9 cellular contexts compared by ENCODE assay signal in the genomic region with DNA sequence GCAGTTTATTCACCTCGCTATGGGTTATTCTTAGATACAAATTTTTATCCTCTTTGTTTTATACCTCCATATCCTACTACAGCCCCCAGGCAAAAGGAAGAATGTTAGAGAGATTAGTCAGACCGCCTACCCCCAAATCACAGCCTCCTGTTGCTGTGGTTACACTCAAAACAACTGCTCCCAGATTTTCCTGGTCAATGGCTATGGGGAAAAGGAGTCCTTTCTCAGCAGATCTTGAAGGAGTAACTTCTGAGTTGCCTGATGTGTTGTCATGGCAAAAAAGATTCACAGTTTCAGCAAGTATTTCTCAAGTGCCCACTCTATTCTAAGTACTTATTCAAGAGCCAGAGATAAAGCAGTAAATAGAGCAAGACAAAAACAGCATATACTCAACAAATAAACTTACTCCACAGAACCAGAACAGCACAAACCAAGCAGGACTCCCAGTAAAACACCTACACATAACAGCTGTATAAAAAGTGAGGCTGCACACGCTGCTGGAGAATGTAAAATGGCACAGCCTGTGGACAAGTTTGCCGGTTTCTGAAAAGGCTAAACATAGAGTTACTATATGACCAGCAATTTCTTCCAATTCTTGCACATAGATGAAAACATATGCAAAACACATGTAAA.
DNase-seq lines count a peak whose midpoint lies in the region; ATAC-seq and TF ChIP-seq lines count a peak whose summit lies in the region.
"Had no signal": no experiment of that assay in that cellular context is flagged by ENCODE, and none has a peak within 500 bp of the region (broad histone marks: within the 10 kb centered on the region; RNA-seq: fewer than 3 reads in every experiment).

No MANE protein-coding gene starts in this region.

- H3K27me3 ChIP-seq in cardiac muscle cell (peaks cover 14% of the 10 kb centered on the region), right atrium auricular region (no peaks in the 10 kb centered on the region), upper lobe of left lung (no peaks in the 10 kb centered on the region)
- H3K27me3 ChIP-seq: BLaER1 treated with 17β-estradiol and CSF1 and Interleukin-3, amounts not matched to agents 10 nM and 100 nM had no signal

- H3K36me3 ChIP-seq in cardiac muscle cell: peaks cover 19% of the 10 kb centered on the region
- peaks cover 25% of the 10 kb centered on the region for H3K36me3 ChIP-seq in right atrium auricular region
- peaks cover 3 to 34% (median 13%) of the 10 kb centered on the region in 4 donors for H3K36me3 ChIP-seq in upper lobe of left lung

- CTCF ChIA-PET in HEK293T (lab: Yijun Ruan, JAX): no interaction called here

- 60 to 63% methylated on average over 4 of the region's 4 CpGs for WGBS in upper lobe of left lung, 2 donors

- H3K4me3 ChIP-seq in cardiac muscle cell (no peak overlapping the region), right atrium auricular region (no peak overlapping the region), astrocyte of the cerebellum (ENCODE audit: low read depth, low read length) (no peak overlapping the region), upper lobe of left lung (no peak overlapping the region)
- H3K4me3 ChIP-seq: BLaER1 treated with 17β-estradiol and CSF1 and Interleukin-3, amounts not matched to agents 10 nM and 100 nM had no signal

- no peak for TF ChIP-seq EP300 in upper lobe of left lung (IDR thresholded peaks at IDR 0.05)

- POLR2A ChIA-PET in HEK293T (lab: Yijun Ruan, JAX): no interaction called here

- TF ChIP-seq POLR2A in upper lobe of left lung (IDR thresholded peaks at IDR 0.05): no peak

- in situ Hi-C loops in astrocyte of the cerebellum (cut with HindIII; ENCODE audit: low sequenced_read_pairs): no loop called here

- DNase-seq in cardiac muscle cell (ENCODE audit: low read depth in 1 of 2, low spot score in 1 of 2) (peak; percentile 39 to 74), right atrium auricular region (ENCODE audit: low spot score) (no peak), astrocyte of the cerebellum (ENCODE audit: low read depth) (peak; percentile 79), iris pigment epithelial cell (ENCODE audit: low read depth) (peak; percentile 84), upper lobe of left lung (no peak), HEK293T (ENCODE audit: extremely low spot score) (no peak)

- TF ChIP-seq CTCF in cardiac muscle cell (IDR thresholded peaks at IDR 0.05; ENCODE audit: low read depth, low read length) (no peak), right atrium auricular region (IDR thresholded peaks at IDR 0.05) (no peak), astrocyte of the cerebellum (IDR thresholded peaks at IDR 0.05; ENCODE audit: low read depth, low read length, missing control alignments) (no peak), upper lobe of left lung (IDR thresholded peaks at IDR 0.05) (no peak)

- H3K9me3 ChIP-seq in cardiac muscle cell (ENCODE audit: low read depth) (no peaks in the 10 kb centered on the region), right atrium auricular region (no peaks in the 10 kb centered on the region), upper lobe of left lung (no peaks in the 10 kb centered on the region)

- ATAC-seq in upper lobe of left lung (ENCODE audit: low FRiP score in 2 of 2): peak; percentile 50 to 69
- no peak for ATAC-seq in GM18502 (IDR thresholded peaks at IDR 0.05; ENCODE audit: poor library complexity, unreplicated experiment)
- ATAC-seq in HG02623 (IDR thresholded peaks at IDR 0.05; ENCODE audit: unreplicated experiment): no peak

- H3K4me1 ChIP-seq in cardiac muscle cell (ENCODE audit: low read depth) (peaks cover 9% of the 10 kb centered on the region), right atrium auricular region (peaks cover 0 to 7% of the 10 kb centered on the region in 2 donors), upper lobe of left lung (peaks cover 0 to 7% (median 5%) of the 10 kb centered on the region in 4 donors)

- H3K27ac ChIP-seq in cardiac muscle cell (no peak overlapping the region), right atrium auricular region (no peak overlapping the region), upper lobe of left lung (peak overlapping the region in 1 of 4 donors; percentile 16)
- H3K27ac ChIP-seq: BLaER1 treated with 17β-estradiol and CSF1 and Interleukin-3, amounts not matched to agents 10 nM and 100 nM had no signal

TF ChIP-seq in HEK293T, 16 proteins besides CTCF, POLR2A, EP300 and RAD21:
- TF ChIP-seq NFRKB (IDR thresholded peaks at IDR 0.05): no peak
- TF ChIP-seq LEF1 (IDR thresholded peaks at IDR 0.05; ENCODE audit: borderline replicate concordance): no peak
- TF ChIP-seq FOXK2 (IDR thresholded peaks at IDR 0.05): no peak
- TF ChIP-seq, protein P1, sequence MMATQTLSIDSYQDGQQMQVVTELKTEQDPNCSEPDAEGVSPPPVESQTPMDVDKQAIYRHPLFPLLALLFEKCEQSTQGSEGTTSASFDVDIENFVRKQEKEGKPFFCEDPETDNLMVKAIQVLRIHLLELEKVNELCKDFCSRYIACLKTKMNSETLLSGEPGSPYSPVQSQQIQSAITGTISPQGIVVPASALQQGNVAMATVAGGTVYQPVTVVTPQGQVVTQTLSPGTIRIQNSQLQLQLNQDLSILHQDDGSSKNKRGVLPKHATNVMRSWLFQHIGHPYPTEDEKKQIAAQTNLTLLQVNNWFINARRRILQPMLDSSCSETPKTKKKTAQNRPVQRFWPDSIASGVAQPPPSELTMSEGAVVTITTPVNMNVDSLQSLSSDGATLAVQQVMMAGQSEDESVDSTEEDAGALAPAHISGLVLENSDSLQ (IDR thresholded peaks at IDR 0.05): no peak
- no peak for TF ChIP-seq FOXA1 (IDR thresholded peaks at IDR 0.05)
- TF ChIP-seq SP1 (IDR thresholded peaks at IDR 0.05): no peak
- no peak for TF ChIP-seq FOXM1 (IDR thresholded peaks at IDR 0.05; ENCODE audit: borderline replicate concordance)
- no peak for TF ChIP-seq BHLHE40 (IDR thresholded peaks at IDR 0.05; ENCODE audit: borderline replicate concordance)
- no peak for TF ChIP-seq L3MBTL2 (conservative IDR thresholded peaks at IDR 0.05)
- TF ChIP-seq ARNT (IDR thresholded peaks at IDR 0.05): no peak
- no peak for TF ChIP-seq ZNF384 (IDR thresholded peaks at IDR 0.05)
- TF ChIP-seq TARDBP (IDR thresholded peaks at IDR 0.05): no peak
- TF ChIP-seq HDGF (IDR thresholded peaks at IDR 0.05; ENCODE audit: borderline replicate concordance): no peak
- no peak for TF ChIP-seq ELF4 (IDR thresholded peaks at IDR 0.05)
- no peak for TF ChIP-seq CTBP1 (IDR thresholded peaks at IDR 0.05; ENCODE audit: borderline replicate concordance)
- TF ChIP-seq SUZ12 (IDR thresholded peaks at IDR 0.05): no peak

Comparison
In these comparisons a context has a peak if more than half of its experiments do, and no peak if none do; other contexts are left out.
1. DNase-seq: peak in cardiac muscle cell (2 of 2), astrocyte of the cerebellum (single experiment) and iris pigment epithelial cell (single experiment); none in right atrium auricular region (single experiment), upper lobe of left lung (0 of 2) and HEK293T (single experiment).
2. ATAC-seq: peak in upper lobe of left lung (2 of 2); none in GM18502 (single experiment) and HG02623 (single experiment).